1 cellular context compared by ENCODE assay signal in the genomic region with DNA sequence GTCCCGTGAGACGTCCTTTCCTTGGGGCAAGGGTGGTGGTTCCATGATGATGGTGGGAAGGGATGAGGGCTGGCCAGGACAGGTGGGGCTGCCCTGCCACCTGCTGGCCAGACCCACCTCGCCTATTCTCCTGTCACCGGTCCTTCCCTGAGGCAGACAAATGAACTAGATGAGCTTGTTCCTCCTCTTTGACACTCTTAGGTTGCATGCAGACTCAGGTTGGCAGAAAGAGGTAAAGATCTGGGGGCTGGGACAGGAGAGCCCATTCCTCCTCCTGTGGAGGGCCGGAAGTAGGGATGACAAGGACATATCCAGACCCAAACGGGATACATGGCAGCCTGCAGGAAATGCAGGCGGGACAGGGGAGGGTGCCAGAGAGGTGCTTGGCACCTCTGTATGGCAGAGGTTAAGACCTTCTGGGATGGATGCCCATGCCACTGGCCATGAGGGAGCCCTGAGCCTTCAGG.
TF ChIP-seq lines count a peak whose summit lies in the region.

No MANE protein-coding gene starts in this region.

TF ChIP-seq in SK-N-SH treated with all-trans-retinoic acid at 6 μM for 48 hours, 23 proteins besides CTCF, POLR2A, EP300 and RAD21 (continued from another document):
- TF ChIP-seq, protein P1, sequence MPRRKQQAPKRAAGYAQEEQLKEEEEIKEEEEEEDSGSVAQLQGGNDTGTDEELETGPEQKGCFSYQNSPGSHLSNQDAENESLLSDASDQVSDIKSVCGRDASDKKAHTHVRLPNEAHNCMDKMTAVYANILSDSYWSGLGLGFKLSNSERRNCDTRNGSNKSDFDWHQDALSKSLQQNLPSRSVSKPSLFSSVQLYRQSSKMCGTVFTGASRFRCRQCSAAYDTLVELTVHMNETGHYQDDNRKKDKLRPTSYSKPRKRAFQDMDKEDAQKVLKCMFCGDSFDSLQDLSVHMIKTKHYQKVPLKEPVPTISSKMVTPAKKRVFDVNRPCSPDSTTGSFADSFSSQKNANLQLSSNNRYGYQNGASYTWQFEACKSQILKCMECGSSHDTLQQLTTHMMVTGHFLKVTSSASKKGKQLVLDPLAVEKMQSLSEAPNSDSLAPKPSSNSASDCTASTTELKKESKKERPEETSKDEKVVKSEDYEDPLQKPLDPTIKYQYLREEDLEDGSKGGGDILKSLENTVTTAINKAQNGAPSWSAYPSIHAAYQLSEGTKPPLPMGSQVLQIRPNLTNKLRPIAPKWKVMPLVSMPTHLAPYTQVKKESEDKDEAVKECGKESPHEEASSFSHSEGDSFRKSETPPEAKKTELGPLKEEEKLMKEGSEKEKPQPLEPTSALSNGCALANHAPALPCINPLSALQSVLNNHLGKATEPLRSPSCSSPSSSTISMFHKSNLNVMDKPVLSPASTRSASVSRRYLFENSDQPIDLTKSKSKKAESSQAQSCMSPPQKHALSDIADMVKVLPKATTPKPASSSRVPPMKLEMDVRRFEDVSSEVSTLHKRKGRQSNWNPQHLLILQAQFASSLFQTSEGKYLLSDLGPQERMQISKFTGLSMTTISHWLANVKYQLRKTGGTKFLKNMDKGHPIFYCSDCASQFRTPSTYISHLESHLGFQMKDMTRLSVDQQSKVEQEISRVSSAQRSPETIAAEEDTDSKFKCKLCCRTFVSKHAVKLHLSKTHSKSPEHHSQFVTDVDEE (CRISPR knock-in tag; IDR thresholded peaks at IDR 0.05): no peak
- TF ChIP-seq SNAI2 (CRISPR knock-in tag; IDR thresholded peaks at IDR 0.05) (no peak), ZNF70 (CRISPR knock-in tag; IDR thresholded peaks at IDR 0.05) (no peak), ARNTL (CRISPR knock-in tag; IDR thresholded peaks at IDR 0.05; ENCODE audit: borderline replicate concordance, low read depth) (no peak), ZNF565 (CRISPR knock-in tag; conservative IDR thresholded peaks at IDR 0.05; ENCODE audit: low read depth) (no peak), ZFP30 (CRISPR knock-in tag; IDR thresholded peaks at IDR 0.05) (no peak), ZC3H10 (CRISPR knock-in tag; IDR thresholded peaks at IDR 0.05) (no peak)
- TF ChIP-seq, protein P2, sequence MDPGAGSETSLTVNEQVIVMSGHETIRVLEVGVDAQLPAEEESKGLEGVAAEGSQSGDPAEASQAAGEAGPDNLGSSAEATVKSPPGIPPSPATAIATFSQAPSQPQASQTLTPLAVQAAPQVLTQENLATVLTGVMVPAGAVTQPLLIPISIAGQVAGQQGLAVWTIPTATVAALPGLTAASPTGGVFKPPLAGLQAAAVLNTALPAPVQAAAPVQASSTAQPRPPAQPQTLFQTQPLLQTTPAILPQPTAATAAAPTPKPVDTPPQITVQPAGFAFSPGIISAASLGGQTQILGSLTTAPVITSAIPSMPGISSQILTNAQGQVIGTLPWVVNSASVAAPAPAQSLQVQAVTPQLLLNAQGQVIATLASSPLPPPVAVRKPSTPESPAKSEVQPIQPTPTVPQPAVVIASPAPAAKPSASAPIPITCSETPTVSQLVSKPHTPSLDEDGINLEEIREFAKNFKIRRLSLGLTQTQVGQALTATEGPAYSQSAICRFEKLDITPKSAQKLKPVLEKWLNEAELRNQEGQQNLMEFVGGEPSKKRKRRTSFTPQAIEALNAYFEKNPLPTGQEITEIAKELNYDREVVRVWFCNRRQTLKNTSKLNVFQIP (CRISPR knock-in tag; IDR thresholded peaks at IDR 0.05; ENCODE audit: borderline replicate concordance, low read depth): no peak
- TF ChIP-seq, protein P3, sequence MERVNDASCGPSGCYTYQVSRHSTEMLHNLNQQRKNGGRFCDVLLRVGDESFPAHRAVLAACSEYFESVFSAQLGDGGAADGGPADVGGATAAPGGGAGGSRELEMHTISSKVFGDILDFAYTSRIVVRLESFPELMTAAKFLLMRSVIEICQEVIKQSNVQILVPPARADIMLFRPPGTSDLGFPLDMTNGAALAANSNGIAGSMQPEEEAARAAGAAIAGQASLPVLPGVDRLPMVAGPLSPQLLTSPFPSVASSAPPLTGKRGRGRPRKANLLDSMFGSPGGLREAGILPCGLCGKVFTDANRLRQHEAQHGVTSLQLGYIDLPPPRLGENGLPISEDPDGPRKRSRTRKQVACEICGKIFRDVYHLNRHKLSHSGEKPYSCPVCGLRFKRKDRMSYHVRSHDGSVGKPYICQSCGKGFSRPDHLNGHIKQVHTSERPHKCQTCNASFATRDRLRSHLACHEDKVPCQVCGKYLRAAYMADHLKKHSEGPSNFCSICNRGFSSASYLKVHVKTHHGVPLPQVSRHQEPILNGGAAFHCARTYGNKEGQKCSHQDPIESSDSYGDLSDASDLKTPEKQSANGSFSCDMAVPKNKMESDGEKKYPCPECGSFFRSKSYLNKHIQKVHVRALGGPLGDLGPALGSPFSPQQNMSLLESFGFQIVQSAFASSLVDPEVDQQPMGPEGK (CRISPR knock-in tag; IDR thresholded peaks at IDR 0.05; ENCODE audit: borderline replicate concordance): no peak
- TF ChIP-seq, protein P4, sequence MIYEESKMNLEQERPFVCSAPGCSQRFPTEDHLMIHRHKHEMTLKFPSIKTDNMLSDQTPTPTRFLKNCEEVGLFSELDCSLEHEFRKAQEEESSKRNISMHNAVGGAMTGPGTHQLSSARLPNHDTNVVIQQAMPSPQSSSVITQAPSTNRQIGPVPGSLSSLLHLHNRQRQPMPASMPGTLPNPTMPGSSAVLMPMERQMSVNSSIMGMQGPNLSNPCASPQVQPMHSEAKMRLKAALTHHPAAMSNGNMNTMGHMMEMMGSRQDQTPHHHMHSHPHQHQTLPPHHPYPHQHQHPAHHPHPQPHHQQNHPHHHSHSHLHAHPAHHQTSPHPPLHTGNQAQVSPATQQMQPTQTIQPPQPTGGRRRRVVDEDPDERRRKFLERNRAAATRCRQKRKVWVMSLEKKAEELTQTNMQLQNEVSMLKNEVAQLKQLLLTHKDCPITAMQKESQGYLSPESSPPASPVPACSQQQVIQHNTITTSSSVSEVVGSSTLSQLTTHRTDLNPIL (CRISPR knock-in tag; IDR thresholded peaks at IDR 0.05; ENCODE audit: low read depth): no peak
TF ChIP-seq in SK-N-SH treated with all-trans-retinoic acid at 6 μM for 48 hours: peak in this region for 0.
